Comparison of ENCODE assay signal across 18 cellular contexts in the genomic region with DNA sequence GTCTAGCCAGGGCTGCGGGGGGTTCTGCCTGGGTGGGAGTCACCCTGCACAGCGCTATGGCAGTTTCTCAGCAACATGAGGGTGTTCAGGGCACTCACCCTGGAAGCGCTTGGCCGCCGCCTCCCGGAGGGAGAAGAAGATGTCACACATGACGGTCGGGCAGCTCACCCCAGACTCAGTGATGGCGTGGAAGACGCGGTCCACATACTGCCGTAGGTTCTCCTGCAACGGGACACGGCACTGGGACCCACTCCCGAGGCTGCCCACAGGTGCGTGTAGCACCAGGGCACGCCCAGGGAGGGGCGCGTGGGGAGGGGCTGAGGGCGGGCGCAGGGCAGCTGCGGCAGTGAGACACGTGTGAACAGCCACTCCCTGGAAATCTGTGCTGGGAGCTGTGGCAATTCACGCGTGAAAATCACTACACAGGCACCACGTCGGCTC. TPM values are rescaled to one million over a fixed set of nuclear protein-coding genes. Genes with fewer than 3 reads are reported as not detected.
DNase-seq lines count a peak whose midpoint lies in the region; ATAC-seq, FAIRE-seq and TF ChIP-seq lines count a peak whose summit lies in the region.
"Had no signal": no experiment of that assay in that cellular context is flagged by ENCODE, and none has a peak within 500 bp of the region (broad histone marks: within the 10 kb centered on the region; RNA-seq: fewer than 3 reads in every experiment).

No MANE protein-coding gene starts in this region.

- H3K4me3 Mint-ChIP-seq in brain: no peak overlapping the region
- H3K4me3 Mint-ChIP-seq: activated B cell treated with CpG ODN at 0.5 μM for 24 hours had no signal

- peak; percentile 56 for DNase-seq in Right ventricle myocardium inferior (ENCODE audit: missing footprints)
- DNase-seq in cardiac septum (ENCODE audit: low spot score): no peak
- no peak for DNase-seq in lower lobe of right lung
- DNase-seq in urothelium cell line (ENCODE audit: low spot score): no peak
- DNase-seq in H4 (ENCODE audit: low spot score): no peak
- no peak for DNase-seq in lower leg skin (ENCODE audit: low spot score in 2 of 2)
- DNase-seq: activated B cell treated with CpG ODN at 0.5 μM for 24 hours; activated CD8-positive, alpha-beta memory T cell treated with anti-CD3 and anti-CD28 coated beads for 24 hours; Calu3; naive thymus-derived CD4-positive, alpha-beta T cell; NCI-H2029; NCI-H526; T-helper 2 cell had no signal

- no peak overlapping the region for H3K27ac ChIP-seq in lower lobe of right lung
- H3K27ac ChIP-seq: SJSA1 had no signal

- H3K27me3 ChIP-seq in lower lobe of right lung (ENCODE audit: low read depth): no peaks in the 10 kb centered on the region
- H3K27me3 ChIP-seq: SJSA1 had no signal

- FAIRE-seq in urothelium cell line (lab: Jason Lieb, UNC): peak; percentile 86
- FAIRE-seq: colon had no signal

- H3K36me3 Mint-ChIP-seq in brain: peaks cover 16% of the 10 kb centered on the region

- TF ChIP-seq CTCF in brain (conservative IDR thresholded peaks at IDR 0.05) (no peak), lower lobe of right lung (IDR thresholded peaks at IDR 0.05) (no peak), lower leg skin (IDR thresholded peaks at IDR 0.05) (no peak)

- H3K27ac Mint-ChIP-seq in brain: peak overlapping the region in 3 of 5 experiments; percentile 68 to 88 (median 84)
- H3K27ac Mint-ChIP-seq: activated B cell treated with CpG ODN at 0.5 μM for 24 hours; activated T-helper 2 cell treated with anti-CD3 and anti-CD28 coated beads, Interferon-gamma antibody, Interleukin-2, Interleukin-4, amounts not matched to agents 10 μg/mL and 5 μg/mL and 100 μg/mL, durations not matched to agents 14 hours and 24 hours and 36 hours had no signal

- no peaks in the 10 kb centered on the region for H3K27me3 Mint-ChIP-seq in brain
- H3K27me3 Mint-ChIP-seq: activated B cell treated with CpG ODN at 0.5 μM for 24 hours; naive thymus-derived CD4-positive, alpha-beta T cell had no signal

- no peaks in the 10 kb centered on the region for H3K4me1 ChIP-seq in lower lobe of right lung
- H3K4me1 ChIP-seq: SJSA1 had no signal

- peaks cover 4% of the 10 kb centered on the region for H3K4me1 Mint-ChIP-seq in brain
- H3K4me1 Mint-ChIP-seq: activated B cell treated with CpG ODN at 0.5 μM for 24 hours had no signal

- intact Hi-C loops in Right ventricle myocardium inferior (cut with DNase I): no loop called here
- intact Hi-C loops in cardiac septum (cut with DNase I): no loop called here
- intact Hi-C loops in lower lobe of right lung (cut with DNase I): no loop called here
- intact Hi-C loops in lower leg skin (cut with DNase I; ENCODE audit: low total_unique reads): no loop called here

- peaks cover 71% of the 10 kb centered on the region for H3K36me3 ChIP-seq in lower lobe of right lung

- no peak for TF ChIP-seq POLR2A in lower leg skin (IDR thresholded peaks at IDR 0.05)

- WGBS in lower leg skin, 2 donors: 60 to 79% methylated on average over 25 to 27 of the region's 27 CpGs

- peaks cover 0 to 3% (median 0%) of the 10 kb centered on the region in 5 experiments for H3K9me3 Mint-ChIP-seq in brain
- H3K9me3 Mint-ChIP-seq: activated B cell treated with CpG ODN at 0.5 μM for 24 hours; activated T-helper 2 cell treated with anti-CD3 and anti-CD28 coated beads, Interferon-gamma antibody, Interleukin-2, Interleukin-4, amounts not matched to agents 10 μg/mL and 5 μg/mL and 100 μg/mL, durations not matched to agents 14 hours and 24 hours and 36 hours had no signal

- H3K4me3 ChIP-seq in lower lobe of right lung (no peak overlapping the region), lower leg skin (ENCODE audit: low read depth, poor library complexity, severe bottlenecking) (no peak overlapping the region)
- H3K4me3 ChIP-seq: SJSA1 had no signal

- H3K9me3 ChIP-seq in lower lobe of right lung: no peaks in the 10 kb centered on the region
- H3K9me3 ChIP-seq: SJSA1 had no signal

- ATAC-seq in Right ventricle myocardium inferior (peak; percentile 7), lower lobe of right lung (peak; percentile 41 to 63), HG02938 (IDR thresholded peaks at IDR 0.05; ENCODE audit: unreplicated experiment) (no peak)

RNA-seq across cellular contexts. Expression of a gene that starts 41.3 kb away (rescaled TPM):
- total RNA-seq in Right ventricle myocardium inferior: 0.32 TPM
- 0.40 TPM for total RNA-seq in cardiac septum
- 0.24 TPM for polyA plus RNA-seq in brain (ENCODE audit: insufficient read depth, low read depth, low replicate concordance)
- total RNA-seq in lower lobe of right lung: 14.0 TPM
- total RNA-seq in H4 (2014; rRNA removed; shearing (Covaris generic)): not detected in 2 replicates
- 1 to 10 TPM in 1 of 4 donors, under 1 TPM in 2, not detected in 1; 0.13 to 1.4 (median 0.13) TPM for total RNA-seq in lower leg skin
- total RNA-seq: SJSA1 had no signal
